ENCODE assay signal across 1 cellular context in the genomic region with DNA sequence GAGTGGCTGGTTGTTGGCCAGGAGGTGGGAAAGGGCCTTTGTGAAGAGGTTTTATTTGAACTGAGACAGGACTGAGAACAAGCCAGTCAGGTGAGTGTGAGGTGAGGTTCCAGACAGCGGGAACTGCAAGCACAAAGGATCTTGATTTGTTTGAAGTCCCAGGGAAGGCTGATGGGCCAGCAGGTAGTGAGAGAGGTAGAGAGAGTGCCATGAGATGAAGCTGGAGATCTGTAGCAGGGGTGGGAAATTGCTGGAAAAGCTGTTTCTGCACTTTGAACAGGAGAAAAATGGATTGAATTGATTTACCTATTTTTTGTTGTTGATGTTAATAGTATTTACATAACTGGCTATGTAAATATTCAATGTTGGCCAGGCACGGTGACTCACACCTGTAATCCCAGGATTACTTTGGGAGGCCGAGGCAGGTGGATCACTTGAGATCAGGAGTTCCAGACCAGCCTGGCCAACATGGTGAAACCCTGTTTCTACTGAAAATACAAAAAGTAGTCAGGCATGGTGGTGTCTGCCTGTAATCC.
TF ChIP-seq lines count a peak whose summit lies in the region.

No MANE protein-coding gene starts in this region.

TF ChIP-seq in HepG2, 621 proteins besides CTCF, POLR2A, EP300 and RAD21 (continued from another document and continues in another):
- TF ChIP-seq, protein P1, sequence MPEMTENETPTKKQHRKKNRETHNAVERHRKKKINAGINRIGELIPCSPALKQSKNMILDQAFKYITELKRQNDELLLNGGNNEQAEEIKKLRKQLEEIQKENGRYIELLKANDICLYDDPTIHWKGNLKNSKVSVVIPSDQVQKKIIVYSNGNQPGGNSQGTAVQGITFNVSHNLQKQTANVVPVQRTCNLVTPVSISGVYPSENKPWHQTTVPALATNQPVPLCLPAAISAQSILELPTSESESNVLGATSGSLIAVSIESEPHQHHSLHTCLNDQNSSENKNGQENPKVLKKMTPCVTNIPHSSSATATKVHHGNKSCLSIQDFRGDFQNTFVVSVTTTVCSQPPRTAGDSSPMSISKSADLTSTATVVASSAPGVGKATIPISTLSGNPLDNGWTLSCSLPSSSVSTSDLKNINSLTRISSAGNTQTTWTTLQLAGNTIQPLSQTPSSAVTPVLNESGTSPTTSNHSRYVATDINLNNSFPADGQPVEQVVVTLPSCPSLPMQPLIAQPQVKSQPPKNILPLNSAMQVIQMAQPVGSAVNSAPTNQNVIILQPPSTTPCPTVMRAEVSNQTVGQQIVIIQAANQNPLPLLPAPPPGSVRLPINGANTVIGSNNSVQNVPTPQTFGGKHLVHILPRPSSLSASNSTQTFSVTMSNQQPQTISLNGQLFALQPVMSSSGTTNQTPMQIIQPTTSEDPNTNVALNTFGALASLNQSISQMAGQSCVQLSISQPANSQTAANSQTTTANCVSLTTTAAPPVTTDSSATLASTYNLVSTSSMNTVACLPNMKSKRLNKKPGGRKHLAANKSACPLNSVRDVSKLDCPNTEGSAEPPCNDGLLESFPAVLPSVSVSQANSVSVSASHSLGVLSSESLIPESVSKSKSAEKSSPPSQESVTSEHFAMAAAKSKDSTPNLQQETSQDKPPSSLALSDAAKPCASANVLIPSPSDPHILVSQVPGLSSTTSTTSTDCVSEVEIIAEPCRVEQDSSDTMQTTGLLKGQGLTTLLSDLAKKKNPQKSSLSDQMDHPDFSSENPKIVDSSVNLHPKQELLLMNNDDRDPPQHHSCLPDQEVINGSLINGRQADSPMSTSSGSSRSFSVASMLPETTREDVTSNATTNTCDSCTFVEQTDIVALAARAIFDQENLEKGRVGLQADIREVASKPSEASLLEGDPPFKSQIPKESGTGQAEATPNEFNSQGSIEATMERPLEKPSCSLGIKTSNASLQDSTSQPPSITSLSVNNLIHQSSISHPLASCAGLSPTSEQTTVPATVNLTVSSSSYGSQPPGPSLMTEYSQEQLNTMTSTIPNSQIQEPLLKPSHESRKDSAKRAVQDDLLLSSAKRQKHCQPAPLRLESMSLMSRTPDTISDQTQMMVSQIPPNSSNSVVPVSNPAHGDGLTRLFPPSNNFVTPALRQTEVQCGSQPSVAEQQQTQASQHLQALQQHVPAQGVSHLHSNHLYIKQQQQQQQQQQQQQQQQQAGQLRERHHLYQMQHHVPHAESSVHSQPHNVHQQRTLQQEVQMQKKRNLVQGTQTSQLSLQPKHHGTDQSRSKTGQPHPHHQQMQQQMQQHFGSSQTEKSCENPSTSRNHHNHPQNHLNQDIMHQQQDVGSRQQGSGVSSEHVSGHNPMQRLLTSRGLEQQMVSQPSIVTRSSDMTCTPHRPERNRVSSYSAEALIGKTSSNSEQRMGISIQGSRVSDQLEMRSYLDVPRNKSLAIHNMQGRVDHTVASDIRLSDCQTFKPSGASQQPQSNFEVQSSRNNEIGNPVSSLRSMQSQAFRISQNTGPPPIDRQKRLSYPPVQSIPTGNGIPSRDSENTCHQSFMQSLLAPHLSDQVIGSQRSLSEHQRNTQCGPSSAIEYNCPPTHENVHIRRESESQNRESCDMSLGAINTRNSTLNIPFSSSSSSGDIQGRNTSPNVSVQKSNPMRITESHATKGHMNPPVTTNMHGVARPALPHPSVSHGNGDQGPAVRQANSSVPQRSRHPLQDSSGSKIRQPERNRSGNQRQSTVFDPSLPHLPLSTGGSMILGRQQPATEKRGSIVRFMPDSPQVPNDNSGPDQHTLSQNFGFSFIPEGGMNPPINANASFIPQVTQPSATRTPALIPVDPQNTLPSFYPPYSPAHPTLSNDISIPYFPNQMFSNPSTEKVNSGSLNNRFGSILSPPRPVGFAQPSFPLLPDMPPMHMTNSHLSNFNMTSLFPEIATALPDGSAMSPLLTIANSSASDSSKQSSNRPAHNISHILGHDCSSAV (CRISPR knock-in tag; IDR thresholded peaks at IDR 0.05; ENCODE audit: borderline replicate concordance), result no peak
- TF ChIP-seq ZNF451 (CRISPR knock-in tag; IDR thresholded peaks at IDR 0.05) (no peak), ETV5 (CRISPR knock-in tag; IDR thresholded peaks at IDR 0.05; ENCODE audit: borderline replicate concordance) (no peak), ZNF850 (CRISPR knock-in tag; conservative IDR thresholded peaks at IDR 0.05) (no peak), EEA1 (CRISPR knock-in tag; IDR thresholded peaks at IDR 0.05; ENCODE audit: borderline replicate concordance) (peak; percentile 68; the same call in 1 of the 2 replicates), ZNF567 (CRISPR knock-in tag; IDR thresholded peaks at IDR 0.05; ENCODE audit: borderline replicate concordance) (no peak), TBP (CRISPR knock-in tag; IDR thresholded peaks at IDR 0.05) (no peak), ZNF672 (CRISPR knock-in tag; IDR thresholded peaks at IDR 0.05) (no peak), CBX5 (CRISPR knock-in tag; IDR thresholded peaks at IDR 0.05; ENCODE audit: borderline replicate concordance) (no peak), GATAD2A (CRISPR knock-in tag; IDR thresholded peaks at IDR 0.05) (peak; percentile 84), ETV6 (CRISPR knock-in tag; conservative IDR thresholded peaks at IDR 0.05) (no peak), NFATC3 (CRISPR knock-in tag; IDR thresholded peaks at IDR 0.05) (no peak), IRF2 (CRISPR knock-in tag; IDR thresholded peaks at IDR 0.05) (peak; percentile 35; the same call in 1 of the 2 replicates), SMC3 (IDR thresholded peaks at IDR 0.05; ENCODE audit: low read length) (no peak), HNRNPUL1 (IDR thresholded peaks at IDR 0.05; ENCODE audit: low read depth, low read length) (no peak), KLF12 (CRISPR knock-in tag; IDR thresholded peaks at IDR 0.05; ENCODE audit: borderline replicate concordance) (no peak), NRL (CRISPR knock-in tag; IDR thresholded peaks at IDR 0.05; ENCODE audit: borderline replicate concordance) (no peak), HDAC6 (IDR thresholded peaks at IDR 0.05; ENCODE audit: low read depth, low read length) (no peak), XBP1 (CRISPR knock-in tag; IDR thresholded peaks at IDR 0.05) (no peak), ZNF496 (CRISPR knock-in tag; IDR thresholded peaks at IDR 0.05; ENCODE audit: insufficient replicate concordance) (no peak), ZZZ3 (CRISPR knock-in tag; IDR thresholded peaks at IDR 0.05; ENCODE audit: borderline replicate concordance) (0 out of 2 replicates have a peak, but pooled peaks have one; percentile 46), SMYD3 (CRISPR knock-in tag; IDR thresholded peaks at IDR 0.05) (no peak), ZNF253 (CRISPR knock-in tag; IDR thresholded peaks at IDR 0.05; ENCODE audit: borderline replicate concordance) (no peak), ZNF782 (CRISPR knock-in tag; IDR thresholded peaks at IDR 0.05; ENCODE audit: borderline replicate concordance) (peak; percentile 34; the same call in 1 of the 2 replicates), ZNF530 (CRISPR knock-in tag; IDR thresholded peaks at IDR 0.05; ENCODE audit: low read depth) (no peak), ZBTB20 (CRISPR knock-in tag; IDR thresholded peaks at IDR 0.05; ENCODE audit: borderline replicate concordance, low read depth) (peak; percentile 46; the same call in 1 of the 2 replicates), ZKSCAN8 (CRISPR knock-in tag; IDR thresholded peaks at IDR 0.05; ENCODE audit: borderline replicate concordance) (no peak), KMT2B (CRISPR knock-in tag; IDR thresholded peaks at IDR 0.05) (no peak)
- TF ChIP-seq, protein P2, sequence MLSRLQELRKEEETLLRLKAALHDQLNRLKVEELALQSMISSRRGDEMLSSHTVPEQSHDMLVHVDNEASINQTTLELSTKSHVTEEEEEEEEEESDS (CRISPR knock-in tag; IDR thresholded peaks at IDR 0.05; ENCODE audit: borderline replicate concordance), result no peak
- TF ChIP-seq, protein P3, sequence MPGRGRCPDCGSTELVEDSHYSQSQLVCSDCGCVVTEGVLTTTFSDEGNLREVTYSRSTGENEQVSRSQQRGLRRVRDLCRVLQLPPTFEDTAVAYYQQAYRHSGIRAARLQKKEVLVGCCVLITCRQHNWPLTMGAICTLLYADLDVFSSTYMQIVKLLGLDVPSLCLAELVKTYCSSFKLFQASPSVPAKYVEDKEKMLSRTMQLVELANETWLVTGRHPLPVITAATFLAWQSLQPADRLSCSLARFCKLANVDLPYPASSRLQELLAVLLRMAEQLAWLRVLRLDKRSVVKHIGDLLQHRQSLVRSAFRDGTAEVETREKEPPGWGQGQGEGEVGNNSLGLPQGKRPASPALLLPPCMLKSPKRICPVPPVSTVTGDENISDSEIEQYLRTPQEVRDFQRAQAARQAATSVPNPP (CRISPR knock-in tag; IDR thresholded peaks at IDR 0.05), result no peak
- TF ChIP-seq, protein P4, sequence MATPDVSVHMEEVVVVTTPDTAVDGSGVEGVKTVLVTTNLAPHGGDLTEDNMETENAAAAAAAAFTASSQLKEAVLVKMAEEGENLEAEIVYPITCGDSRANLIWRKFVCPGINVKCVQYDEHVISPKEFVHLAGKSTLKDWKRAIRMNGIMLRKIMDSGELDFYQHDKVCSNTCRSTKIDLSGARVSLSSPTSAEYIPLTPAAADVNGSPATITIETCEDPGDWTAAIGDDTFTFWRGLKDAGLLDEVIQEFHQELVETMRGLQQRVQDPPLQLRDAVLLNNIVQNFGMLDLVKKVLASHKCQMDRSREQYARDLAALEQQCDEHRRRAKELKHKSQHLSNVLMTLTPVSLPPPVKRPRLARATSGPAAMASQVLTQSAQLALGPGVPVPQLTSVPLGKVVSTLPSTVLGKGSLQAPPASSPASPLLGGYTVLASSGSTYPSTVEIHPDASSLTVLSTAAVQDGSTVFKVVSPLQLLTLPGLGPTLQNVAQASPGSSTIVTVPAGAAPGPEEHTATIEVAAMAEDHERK (CRISPR knock-in tag; IDR thresholded peaks at IDR 0.05; ENCODE audit: low read depth), result no peak
- TF ChIP-seq, protein P5, sequence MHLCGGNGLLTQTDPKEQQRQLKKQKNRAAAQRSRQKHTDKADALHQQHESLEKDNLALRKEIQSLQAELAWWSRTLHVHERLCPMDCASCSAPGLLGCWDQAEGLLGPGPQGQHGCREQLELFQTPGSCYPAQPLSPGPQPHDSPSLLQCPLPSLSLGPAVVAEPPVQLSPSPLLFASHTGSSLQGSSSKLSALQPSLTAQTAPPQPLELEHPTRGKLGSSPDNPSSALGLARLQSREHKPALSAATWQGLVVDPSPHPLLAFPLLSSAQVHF (CRISPR knock-in tag; IDR thresholded peaks at IDR 0.05), result no peak
- TF ChIP-seq, protein P6, sequence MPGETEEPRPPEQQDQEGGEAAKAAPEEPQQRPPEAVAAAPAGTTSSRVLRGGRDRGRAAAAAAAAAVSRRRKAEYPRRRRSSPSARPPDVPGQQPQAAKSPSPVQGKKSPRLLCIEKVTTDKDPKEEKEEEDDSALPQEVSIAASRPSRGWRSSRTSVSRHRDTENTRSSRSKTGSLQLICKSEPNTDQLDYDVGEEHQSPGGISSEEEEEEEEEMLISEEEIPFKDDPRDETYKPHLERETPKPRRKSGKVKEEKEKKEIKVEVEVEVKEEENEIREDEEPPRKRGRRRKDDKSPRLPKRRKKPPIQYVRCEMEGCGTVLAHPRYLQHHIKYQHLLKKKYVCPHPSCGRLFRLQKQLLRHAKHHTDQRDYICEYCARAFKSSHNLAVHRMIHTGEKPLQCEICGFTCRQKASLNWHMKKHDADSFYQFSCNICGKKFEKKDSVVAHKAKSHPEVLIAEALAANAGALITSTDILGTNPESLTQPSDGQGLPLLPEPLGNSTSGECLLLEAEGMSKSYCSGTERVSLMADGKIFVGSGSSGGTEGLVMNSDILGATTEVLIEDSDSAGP (CRISPR knock-in tag; IDR thresholded peaks at IDR 0.05; ENCODE audit: borderline replicate concordance), result no peak
- TF ChIP-seq, protein P7, sequence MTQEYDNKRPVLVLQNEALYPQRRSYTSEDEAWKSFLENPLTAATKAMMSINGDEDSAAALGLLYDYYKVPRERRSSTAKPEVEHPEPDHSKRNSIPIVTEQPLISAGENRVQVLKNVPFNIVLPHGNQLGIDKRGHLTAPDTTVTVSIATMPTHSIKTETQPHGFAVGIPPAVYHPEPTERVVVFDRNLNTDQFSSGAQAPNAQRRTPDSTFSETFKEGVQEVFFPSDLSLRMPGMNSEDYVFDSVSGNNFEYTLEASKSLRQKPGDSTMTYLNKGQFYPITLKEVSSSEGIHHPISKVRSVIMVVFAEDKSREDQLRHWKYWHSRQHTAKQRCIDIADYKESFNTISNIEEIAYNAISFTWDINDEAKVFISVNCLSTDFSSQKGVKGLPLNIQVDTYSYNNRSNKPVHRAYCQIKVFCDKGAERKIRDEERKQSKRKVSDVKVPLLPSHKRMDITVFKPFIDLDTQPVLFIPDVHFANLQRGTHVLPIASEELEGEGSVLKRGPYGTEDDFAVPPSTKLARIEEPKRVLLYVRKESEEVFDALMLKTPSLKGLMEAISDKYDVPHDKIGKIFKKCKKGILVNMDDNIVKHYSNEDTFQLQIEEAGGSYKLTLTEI (CRISPR knock-in tag; conservative IDR thresholded peaks at IDR 0.05), result no peak
- TF ChIP-seq, protein P8, sequence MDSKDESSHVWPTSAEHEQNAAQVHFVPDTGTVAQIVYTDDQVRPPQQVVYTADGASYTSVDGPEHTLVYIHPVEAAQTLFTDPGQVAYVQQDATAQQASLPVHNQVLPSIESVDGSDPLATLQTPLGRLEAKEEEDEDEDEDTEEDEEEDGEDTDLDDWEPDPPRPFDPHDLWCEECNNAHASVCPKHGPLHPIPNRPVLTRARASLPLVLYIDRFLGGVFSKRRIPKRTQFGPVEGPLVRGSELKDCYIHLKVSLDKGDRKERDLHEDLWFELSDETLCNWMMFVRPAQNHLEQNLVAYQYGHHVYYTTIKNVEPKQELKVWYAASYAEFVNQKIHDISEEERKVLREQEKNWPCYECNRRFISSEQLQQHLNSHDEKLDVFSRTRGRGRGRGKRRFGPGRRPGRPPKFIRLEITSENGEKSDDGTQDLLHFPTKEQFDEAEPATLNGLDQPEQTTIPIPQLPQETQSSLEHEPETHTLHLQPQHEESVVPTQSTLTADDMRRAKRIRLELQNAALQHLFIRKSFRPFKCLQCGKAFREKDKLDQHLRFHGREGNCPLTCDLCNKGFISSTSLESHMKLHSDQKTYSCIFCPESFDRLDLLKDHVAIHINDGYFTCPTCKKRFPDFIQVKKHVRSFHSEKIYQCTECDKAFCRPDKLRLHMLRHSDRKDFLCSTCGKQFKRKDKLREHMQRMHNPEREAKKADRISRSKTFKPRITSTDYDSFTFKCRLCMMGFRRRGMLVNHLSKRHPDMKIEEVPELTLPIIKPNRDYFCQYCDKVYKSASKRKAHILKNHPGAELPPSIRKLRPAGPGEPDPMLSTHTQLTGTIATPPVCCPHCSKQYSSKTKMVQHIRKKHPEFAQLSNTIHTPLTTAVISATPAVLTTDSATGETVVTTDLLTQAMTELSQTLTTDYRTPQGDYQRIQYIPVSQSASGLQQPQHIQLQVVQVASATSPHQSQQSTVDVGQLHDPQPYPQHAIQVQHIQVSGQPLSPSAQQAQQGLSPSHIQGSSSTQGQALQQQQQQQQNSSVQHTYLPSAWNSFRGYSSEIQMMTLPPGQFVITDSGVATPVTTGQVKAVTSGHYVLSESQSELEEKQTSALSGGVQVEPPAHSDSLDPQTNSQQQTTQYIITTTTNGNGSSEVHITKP (CRISPR knock-in tag; IDR thresholded peaks at IDR 0.05; ENCODE audit: low read depth), result no peak
- TF ChIP-seq, protein P9, sequence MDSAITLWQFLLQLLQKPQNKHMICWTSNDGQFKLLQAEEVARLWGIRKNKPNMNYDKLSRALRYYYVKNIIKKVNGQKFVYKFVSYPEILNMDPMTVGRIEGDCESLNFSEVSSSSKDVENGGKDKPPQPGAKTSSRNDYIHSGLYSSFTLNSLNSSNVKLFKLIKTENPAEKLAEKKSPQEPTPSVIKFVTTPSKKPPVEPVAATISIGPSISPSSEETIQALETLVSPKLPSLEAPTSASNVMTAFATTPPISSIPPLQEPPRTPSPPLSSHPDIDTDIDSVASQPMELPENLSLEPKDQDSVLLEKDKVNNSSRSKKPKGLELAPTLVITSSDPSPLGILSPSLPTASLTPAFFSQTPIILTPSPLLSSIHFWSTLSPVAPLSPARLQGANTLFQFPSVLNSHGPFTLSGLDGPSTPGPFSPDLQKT (CRISPR knock-in tag; IDR thresholded peaks at IDR 0.05; ENCODE audit: borderline replicate concordance), result no peak
